ENCODE assay signal across 1 cellular context in the genomic region with DNA sequence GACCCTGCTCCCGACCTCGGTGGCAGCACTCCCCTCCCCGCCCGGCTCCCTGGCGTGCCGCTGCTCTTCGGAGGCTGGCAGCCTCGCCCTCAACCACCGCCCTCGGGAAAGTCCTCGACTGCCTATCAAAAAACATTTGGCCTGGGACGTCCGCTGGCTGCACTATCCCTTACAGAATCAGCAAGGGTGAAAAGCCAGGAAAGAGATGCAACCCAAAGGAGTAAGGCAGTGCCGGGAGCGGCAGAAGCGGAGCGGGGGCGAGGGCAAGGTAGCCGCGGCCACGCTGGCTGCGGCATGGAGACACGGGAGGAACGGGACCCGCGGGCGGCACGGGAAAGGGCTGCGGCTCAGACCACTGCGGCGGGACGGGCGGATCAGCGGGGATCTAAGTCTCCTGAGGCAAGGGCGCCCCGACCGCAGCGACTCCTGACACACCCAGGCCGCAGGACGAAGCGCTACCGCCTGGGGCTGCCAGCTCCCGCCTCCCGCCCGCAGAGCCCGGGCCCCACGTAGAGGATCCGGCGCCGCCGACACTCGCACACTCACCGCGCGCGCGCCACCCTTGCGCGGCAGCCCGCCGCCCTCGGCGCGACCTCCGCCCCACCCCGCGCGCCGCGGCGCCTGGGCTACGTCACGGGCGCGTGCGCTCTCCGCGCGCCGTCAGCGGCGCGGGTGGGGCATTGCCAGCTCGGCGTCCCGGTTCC.
TF ChIP-seq lines count a peak whose summit lies in the region.

A gene with protein sequence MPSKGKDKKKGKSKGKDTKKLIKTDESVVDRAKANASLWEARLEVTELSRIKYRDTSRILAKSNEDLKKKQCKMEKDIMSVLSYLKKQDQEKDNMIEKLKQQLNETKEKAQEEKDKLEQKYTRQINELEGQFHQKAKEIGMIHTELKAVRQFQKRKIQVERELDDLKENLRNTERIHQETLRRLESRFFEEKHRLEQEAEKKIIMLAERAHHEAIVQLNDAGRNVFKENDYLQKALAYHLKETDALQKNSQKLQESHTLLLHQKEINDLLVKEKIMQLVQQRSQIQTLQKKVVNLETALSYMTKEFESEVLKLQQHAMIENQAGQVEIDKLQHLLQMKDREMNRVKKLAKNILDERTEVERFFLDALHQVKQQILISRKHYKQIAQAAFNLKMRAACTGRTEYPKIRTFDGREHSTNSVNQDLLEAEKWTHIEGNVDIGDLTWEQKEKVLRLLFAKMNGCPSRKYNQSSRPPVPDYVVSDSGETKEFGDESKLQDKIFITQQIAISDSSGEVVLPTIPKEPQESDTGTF (plus strand): TSS at position 646 of the 704 bp plus-strand sequence. CDS start 130 bp downstream, outside the sequence.
A gene with protein sequence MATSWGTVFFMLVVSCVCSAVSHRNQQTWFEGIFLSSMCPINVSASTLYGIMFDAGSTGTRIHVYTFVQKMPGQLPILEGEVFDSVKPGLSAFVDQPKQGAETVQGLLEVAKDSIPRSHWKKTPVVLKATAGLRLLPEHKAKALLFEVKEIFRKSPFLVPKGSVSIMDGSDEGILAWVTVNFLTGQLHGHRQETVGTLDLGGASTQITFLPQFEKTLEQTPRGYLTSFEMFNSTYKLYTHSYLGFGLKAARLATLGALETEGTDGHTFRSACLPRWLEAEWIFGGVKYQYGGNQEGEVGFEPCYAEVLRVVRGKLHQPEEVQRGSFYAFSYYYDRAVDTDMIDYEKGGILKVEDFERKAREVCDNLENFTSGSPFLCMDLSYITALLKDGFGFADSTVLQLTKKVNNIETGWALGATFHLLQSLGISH (minus strand): TSS at position 585 of the 704 bp plus-strand sequence. CDS start 31,186 bp downstream, outside the sequence.

TF ChIP-seq in HepG2, 621 proteins besides CTCF, POLR2A, EP300 and RAD21 (continued from another document and continues in another):
- TF ChIP-seq, protein P1, sequence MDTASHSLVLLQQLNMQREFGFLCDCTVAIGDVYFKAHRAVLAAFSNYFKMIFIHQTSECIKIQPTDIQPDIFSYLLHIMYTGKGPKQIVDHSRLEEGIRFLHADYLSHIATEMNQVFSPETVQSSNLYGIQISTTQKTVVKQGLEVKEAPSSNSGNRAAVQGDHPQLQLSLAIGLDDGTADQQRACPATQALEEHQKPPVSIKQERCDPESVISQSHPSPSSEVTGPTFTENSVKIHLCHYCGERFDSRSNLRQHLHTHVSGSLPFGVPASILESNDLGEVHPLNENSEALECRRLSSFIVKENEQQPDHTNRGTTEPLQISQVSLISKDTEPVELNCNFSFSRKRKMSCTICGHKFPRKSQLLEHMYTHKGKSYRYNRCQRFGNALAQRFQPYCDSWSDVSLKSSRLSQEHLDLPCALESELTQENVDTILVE (CRISPR knock-in tag; IDR thresholded peaks at IDR 0.05), result 0 out of 2 replicates have a peak, but pooled peaks have one; percentile 37
- TF ChIP-seq, protein P2, sequence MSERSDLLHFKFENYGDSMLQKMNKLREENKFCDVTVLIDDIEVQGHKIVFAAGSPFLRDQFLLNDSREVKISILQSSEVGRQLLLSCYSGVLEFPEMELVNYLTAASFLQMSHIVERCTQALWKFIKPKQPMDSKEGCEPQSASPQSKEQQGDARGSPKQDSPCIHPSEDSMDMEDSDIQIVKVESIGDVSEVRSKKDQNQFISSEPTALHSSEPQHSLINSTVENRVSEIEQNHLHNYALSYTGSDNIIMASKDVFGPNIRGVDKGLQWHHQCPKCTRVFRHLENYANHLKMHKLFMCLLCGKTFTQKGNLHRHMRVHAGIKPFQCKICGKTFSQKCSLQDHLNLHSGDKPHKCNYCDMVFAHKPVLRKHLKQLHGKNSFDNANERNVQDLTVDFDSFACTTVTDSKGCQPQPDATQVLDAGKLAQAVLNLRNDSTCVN (CRISPR knock-in tag; IDR thresholded peaks at IDR 0.05; ENCODE audit: borderline replicate concordance), result peak; percentile 0; the same call in 1 of the 2 replicates
- TF ChIP-seq ZNF720 (CRISPR knock-in tag; IDR thresholded peaks at IDR 0.05), result no peak
- TF ChIP-seq, protein P3, sequence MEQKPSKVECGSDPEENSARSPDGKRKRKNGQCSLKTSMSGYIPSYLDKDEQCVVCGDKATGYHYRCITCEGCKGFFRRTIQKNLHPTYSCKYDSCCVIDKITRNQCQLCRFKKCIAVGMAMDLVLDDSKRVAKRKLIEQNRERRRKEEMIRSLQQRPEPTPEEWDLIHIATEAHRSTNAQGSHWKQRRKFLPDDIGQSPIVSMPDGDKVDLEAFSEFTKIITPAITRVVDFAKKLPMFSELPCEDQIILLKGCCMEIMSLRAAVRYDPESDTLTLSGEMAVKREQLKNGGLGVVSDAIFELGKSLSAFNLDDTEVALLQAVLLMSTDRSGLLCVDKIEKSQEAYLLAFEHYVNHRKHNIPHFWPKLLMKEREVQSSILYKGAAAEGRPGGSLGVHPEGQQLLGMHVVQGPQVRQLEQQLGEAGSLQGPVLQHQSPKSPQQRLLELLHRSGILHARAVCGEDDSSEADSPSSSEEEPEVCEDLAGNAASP (CRISPR knock-in tag; IDR thresholded peaks at IDR 0.05; ENCODE audit: borderline replicate concordance), result no peak
- TF ChIP-seq, protein P4, sequence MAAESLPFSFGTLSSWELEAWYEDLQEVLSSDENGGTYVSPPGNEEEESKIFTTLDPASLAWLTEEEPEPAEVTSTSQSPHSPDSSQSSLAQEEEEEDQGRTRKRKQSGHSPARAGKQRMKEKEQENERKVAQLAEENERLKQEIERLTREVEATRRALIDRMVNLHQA (CRISPR knock-in tag; IDR thresholded peaks at IDR 0.05), result no peak
- TF ChIP-seq ZNF564 (CRISPR knock-in tag; IDR thresholded peaks at IDR 0.05), result 0 out of 2 replicates have a peak, but pooled peaks have one; percentile 25
- no peak for TF ChIP-seq TEAD3 (CRISPR knock-in tag; optimal IDR thresholded peaks at IDR 0.05; ENCODE audit: borderline replicate concordance)
- TF ChIP-seq ZSCAN20 (CRISPR knock-in tag; IDR thresholded peaks at IDR 0.05; ENCODE audit: borderline replicate concordance), result no peak; the same call in 1 of the 2 replicates
- TF ChIP-seq GATAD2A (CRISPR knock-in tag; IDR thresholded peaks at IDR 0.05), result 0 out of 2 replicates have a peak, but pooled peaks have one; percentile 10
- no peak for TF ChIP-seq SETDB1 (CRISPR knock-in tag; IDR thresholded peaks at IDR 0.05; ENCODE audit: borderline replicate concordance)
- TF ChIP-seq GABPA (IDR thresholded peaks at IDR 0.05; ENCODE audit: low read depth, low read length), result no peak
- TF ChIP-seq GABPA (CRISPR knock-in tag; IDR thresholded peaks at IDR 0.05; ENCODE audit: low read depth), result peak; percentile 26; the same call in 1 of the 2 replicates
- TF ChIP-seq, protein P5, sequence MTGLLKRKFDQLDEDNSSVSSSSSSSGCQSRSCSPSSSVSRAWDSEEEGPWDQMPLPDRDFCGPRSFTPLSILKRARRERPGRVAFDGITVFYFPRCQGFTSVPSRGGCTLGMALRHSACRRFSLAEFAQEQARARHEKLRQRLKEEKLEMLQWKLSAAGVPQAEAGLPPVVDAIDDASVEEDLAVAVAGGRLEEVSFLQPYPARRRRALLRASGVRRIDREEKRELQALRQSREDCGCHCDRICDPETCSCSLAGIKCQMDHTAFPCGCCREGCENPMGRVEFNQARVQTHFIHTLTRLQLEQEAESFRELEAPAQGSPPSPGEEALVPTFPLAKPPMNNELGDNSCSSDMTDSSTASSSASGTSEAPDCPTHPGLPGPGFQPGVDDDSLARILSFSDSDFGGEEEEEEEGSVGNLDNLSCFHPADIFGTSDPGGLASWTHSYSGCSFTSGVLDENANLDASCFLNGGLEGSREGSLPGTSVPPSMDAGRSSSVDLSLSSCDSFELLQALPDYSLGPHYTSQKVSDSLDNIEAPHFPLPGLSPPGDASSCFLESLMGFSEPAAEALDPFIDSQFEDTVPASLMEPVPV (CRISPR knock-in tag; IDR thresholded peaks at IDR 0.05), result peak; percentile 52; the same call in 1 of the 2 replicates
- no peak for TF ChIP-seq ZNF816 (CRISPR knock-in tag; IDR thresholded peaks at IDR 0.05; ENCODE audit: borderline replicate concordance)
- TF ChIP-seq ZNF781 (CRISPR knock-in tag; IDR thresholded peaks at IDR 0.05; ENCODE audit: borderline replicate concordance, not compliant biosample characterization), result no peak
- no peak; the same call in 1 of the 2 replicates for TF ChIP-seq ZNF121 (CRISPR knock-in tag; IDR thresholded peaks at IDR 0.05)
- TF ChIP-seq, protein P6, sequence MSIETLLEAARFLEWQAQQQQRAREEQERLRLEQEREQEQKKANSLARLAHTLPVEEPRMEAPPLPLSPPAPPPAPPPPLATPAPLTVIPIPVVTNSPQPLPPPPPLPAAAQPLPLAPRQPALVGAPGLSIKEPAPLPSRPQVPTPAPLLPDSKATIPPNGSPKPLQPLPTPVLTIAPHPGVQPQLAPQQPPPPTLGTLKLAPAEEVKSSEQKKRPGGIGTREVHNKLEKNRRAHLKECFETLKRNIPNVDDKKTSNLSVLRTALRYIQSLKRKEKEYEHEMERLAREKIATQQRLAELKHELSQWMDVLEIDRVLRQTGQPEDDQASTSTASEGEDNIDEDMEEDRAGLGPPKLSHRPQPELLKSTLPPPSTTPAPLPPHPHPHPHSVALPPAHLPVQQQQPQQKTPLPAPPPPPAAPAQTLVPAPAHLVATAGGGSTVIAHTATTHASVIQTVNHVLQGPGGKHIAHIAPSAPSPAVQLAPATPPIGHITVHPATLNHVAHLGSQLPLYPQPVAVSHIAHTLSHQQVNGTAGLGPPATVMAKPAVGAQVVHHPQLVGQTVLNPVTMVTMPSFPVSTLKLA (IDR thresholded peaks at IDR 0.05), result no peak
- TF ChIP-seq PPARG (CRISPR knock-in tag; conservative IDR thresholded peaks at IDR 0.05), result no peak
- TF ChIP-seq BRCA1 (CRISPR knock-in tag; IDR thresholded peaks at IDR 0.05), result no peak
- TF ChIP-seq ATM (IDR thresholded peaks at IDR 0.05; ENCODE audit: borderline replicate concordance), result no peak
- peak; percentile 79; the same call in 1 of the 2 replicates for TF ChIP-seq ATF7-NPFF (CRISPR knock-in tag; IDR thresholded peaks at IDR 0.05; ENCODE audit: low read depth)
- TF ChIP-seq, protein P7, sequence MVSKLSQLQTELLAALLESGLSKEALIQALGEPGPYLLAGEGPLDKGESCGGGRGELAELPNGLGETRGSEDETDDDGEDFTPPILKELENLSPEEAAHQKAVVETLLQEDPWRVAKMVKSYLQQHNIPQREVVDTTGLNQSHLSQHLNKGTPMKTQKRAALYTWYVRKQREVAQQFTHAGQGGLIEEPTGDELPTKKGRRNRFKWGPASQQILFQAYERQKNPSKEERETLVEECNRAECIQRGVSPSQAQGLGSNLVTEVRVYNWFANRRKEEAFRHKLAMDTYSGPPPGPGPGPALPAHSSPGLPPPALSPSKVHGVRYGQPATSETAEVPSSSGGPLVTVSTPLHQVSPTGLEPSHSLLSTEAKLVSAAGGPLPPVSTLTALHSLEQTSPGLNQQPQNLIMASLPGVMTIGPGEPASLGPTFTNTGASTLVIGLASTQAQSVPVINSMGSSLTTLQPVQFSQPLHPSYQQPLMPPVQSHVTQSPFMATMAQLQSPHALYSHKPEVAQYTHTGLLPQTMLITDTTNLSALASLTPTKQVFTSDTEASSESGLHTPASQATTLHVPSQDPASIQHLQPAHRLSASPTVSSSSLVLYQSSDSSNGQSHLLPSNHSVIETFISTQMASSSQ (IDR thresholded peaks at IDR 0.05; ENCODE audit: low read depth), result no peak
- TF ChIP-seq, protein P7 (CRISPR knock-in tag; IDR thresholded peaks at IDR 0.05; ENCODE audit: borderline replicate concordance), result peak; percentile 71; the same call in 1 of the 2 replicates
- TF ChIP-seq, protein P8, sequence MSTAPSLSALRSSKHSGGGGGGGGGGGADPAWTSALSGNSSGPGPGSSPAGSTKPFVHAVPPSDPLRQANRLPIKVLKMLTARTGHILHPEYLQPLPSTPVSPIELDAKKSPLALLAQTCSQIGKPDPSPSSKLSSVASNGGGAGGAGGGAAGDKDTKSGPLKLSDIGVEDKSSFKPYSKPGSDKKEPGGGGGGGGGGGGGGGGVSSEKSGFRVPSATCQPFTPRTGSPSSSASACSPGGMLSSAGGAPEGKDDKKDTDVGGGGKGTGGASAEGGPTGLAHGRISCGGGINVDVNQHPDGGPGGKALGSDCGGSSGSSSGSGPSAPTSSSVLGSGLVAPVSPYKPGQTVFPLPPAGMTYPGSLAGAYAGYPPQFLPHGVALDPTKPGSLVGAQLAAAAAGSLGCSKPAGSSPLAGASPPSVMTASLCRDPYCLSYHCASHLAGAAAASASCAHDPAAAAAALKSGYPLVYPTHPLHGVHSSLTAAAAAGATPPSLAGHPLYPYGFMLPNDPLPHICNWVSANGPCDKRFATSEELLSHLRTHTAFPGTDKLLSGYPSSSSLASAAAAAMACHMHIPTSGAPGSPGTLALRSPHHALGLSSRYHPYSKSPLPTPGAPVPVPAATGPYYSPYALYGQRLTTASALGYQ (CRISPR knock-in tag; IDR thresholded peaks at IDR 0.05), result no peak; the same call in 1 of the 2 replicates
- TF ChIP-seq ZMYM4 (CRISPR knock-in tag; IDR thresholded peaks at IDR 0.05), result no peak; the same call in 1 of the 2 replicates
- TF ChIP-seq ARNT (IDR thresholded peaks at IDR 0.05), result no peak
- TF ChIP-seq, protein P9, sequence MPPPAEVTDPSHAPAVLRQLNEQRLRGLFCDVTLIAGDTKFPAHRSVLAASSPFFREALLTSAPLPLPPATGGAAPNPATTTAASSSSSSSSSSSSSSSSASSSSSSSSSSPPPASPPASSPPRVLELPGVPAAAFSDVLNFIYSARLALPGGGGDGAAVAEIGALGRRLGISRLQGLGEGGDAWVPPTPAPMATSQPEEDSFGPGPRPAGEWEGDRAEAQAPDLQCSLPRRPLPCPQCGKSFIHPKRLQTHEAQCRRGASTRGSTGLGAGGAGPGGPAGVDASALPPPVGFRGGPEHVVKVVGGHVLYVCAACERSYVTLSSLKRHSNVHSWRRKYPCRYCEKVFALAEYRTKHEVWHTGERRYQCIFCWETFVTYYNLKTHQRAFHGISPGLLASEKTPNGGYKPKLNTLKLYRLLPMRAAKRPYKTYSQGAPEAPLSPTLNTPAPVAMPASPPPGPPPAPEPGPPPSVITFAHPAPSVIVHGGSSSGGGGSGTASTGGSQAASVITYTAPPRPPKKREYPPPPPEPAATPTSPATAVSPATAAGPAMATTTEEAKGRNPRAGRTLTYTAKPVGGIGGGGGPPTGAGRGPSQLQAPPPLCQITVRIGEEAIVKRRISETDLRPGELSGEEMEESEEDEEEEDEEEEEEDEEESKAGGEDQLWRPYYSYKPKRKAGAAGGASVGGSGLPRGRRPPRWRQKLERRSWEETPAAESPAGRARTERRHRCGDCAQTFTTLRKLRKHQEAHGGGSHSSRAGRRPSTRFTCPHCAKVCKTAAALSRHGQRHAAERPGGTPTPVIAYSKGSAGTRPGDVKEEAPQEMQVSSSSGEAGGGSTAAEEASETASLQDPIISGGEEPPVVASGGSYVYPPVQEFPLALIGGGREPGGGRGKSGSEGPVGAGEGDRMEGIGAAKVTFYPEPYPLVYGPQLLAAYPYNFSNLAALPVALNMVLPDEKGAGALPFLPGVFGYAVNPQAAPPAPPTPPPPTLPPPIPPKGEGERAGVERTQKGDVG (CRISPR knock-in tag; IDR thresholded peaks at IDR 0.05; ENCODE audit: borderline replicate concordance), result no peak
- peak; percentile 46; the same call in 1 of the 2 replicates for TF ChIP-seq KDM5A (IDR thresholded peaks at IDR 0.05; ENCODE audit: borderline replicate concordance, low read length)
